ENCODE assay signal across 8 cellular contexts in the genomic region with DNA sequence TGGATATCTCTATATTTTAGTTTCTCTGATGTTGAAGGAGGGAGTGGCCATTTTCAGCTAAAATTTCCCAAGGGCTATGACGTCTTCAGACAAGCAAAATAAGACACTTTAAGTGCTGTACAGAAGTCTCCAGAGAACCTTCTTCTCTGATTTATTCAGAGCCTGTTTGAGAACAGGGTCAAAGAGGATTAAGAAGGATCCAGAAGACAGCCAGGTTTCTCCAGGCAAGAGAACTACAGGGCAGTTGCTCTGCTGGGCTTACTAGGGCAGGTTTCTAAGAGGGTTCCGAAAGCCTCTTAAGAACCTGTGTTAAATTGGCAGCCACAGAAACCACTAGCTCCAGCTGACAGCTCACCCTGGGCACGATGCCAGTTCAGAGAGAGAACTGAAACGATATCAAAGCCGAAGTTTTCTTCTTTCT. TPM values are rescaled to one million over a fixed set of nuclear protein-coding genes. Genes with fewer than 3 reads are reported as not detected.
A peak's percentile ranks its signal among the peaks of the same experiment; 100 is the strongest.
DNase-seq lines count a peak whose midpoint lies in the region; ATAC-seq, FAIRE-seq and TF ChIP-seq lines count a peak whose summit lies in the region.

No MANE protein-coding gene starts in this region.

- H3K9me3 ChIP-seq in DOHH2 (ENCODE audit: control insufficient read depth, insufficient read depth, low read length) (peaks cover 10% of the 10 kb centered on the region), ascending aorta (no peaks in the 10 kb centered on the region)

- H3K27me3 ChIP-seq in DOHH2 (ENCODE audit: control insufficient read depth, low read length) (no peaks in the 10 kb centered on the region), KMS-11 (ENCODE audit: insufficient read depth, low read depth) (no peaks in the 10 kb centered on the region), ascending aorta (no peaks in the 10 kb centered on the region)

- peak; percentile 71 for FAIRE-seq in islet of Langerhans (lab: Jason Lieb, UNC)
- FAIRE-seq in H54 (lab: Jason Lieb, UNC) = no peak

- H3K79me2 ChIP-seq in DOHH2 (ENCODE audit: control insufficient read depth, low read length) (no peaks in the 10 kb centered on the region), KMS-11 (ENCODE audit: insufficient read depth, low read depth) (no peaks in the 10 kb centered on the region)

- peak overlapping the region; percentile 22 for H3K4me3 Mint-ChIP-seq in T-helper 2 cell treated with Interferon-gamma antibody and Interleukin-4, amounts not matched to agents 5 μg/mL and 100 μg/mL, for 36 hours

- peaks cover 65% of the 10 kb centered on the region for H3K4me1 ChIP-seq in DOHH2 (ENCODE audit: control insufficient read depth, low read length)
- peaks cover 27% of the 10 kb centered on the region for H3K4me1 ChIP-seq in KMS-11 (ENCODE audit: low read depth, poor library complexity, severe bottlenecking)
- H3K4me1 ChIP-seq in ascending aorta = peaks cover 0 to 5% of the 10 kb centered on the region in 2 donors

- H3K4me2 ChIP-seq in DOHH2 (ENCODE audit: low read length) (peak overlapping the region; percentile 73), KMS-11 (peak overlapping the region; percentile 44)

- H4K20me1 ChIP-seq in DOHH2 (ENCODE audit: control insufficient read depth, insufficient read depth, low read depth, low read length) (no peaks in the 10 kb centered on the region), KMS-11 (ENCODE audit: insufficient read depth) (no peaks in the 10 kb centered on the region)

- no peak overlapping the region for H3K27ac Mint-ChIP-seq in T-helper 2 cell treated with Interferon-gamma antibody and Interleukin-4, amounts not matched to agents 5 μg/mL and 100 μg/mL, for 36 hours

- peaks cover 16% of the 10 kb centered on the region for H3K9me3 Mint-ChIP-seq in T-helper 2 cell treated with Interferon-gamma antibody and Interleukin-4, amounts not matched to agents 5 μg/mL and 100 μg/mL, for 36 hours

- H3K27ac ChIP-seq in DOHH2 (ENCODE audit: low read depth, low read length) = peak overlapping the region; percentile 59
- H3K27ac ChIP-seq in KMS-11 = peak overlapping the region; percentile 36; the same call in 1 of the 2 replicates
- peak overlapping the region; percentile 86 to 87 for H3K27ac ChIP-seq in ascending aorta

- TF ChIP-seq CTCF in DOHH2 (IDR thresholded peaks at IDR 0.05; ENCODE audit: low read depth, low read length, poor library complexity, severe bottlenecking) (no peak), KMS-11 (conservative IDR thresholded peaks at IDR 0.05; ENCODE audit: low read depth, low read length) (no peak), ascending aorta (IDR thresholded peaks at IDR 0.05) (no peak)

- intact Hi-C loops in ascending aorta (cut with DNase I) = loop anchor here (2.0 kb wide), 2 partner anchors 64 to 110 kb away; a partner anchor contains a TSS

- TF ChIP-seq POLR2A in H54 (IDR thresholded peaks at IDR 0.05; ENCODE audit: low read depth, low read length) = no peak

- peak; percentile 97 for ATAC-seq in GM21576 (IDR thresholded peaks at IDR 0.05; ENCODE audit: unreplicated experiment)

- peak overlapping the region; percentile 20; the same call in 1 of the 2 replicates for H2AFZ ChIP-seq in KMS-11 (ENCODE audit: low read depth)

- H3K36me3 ChIP-seq in DOHH2 (ENCODE audit: control insufficient read depth, low read length) (peaks cover 9% of the 10 kb centered on the region), KMS-11 (ENCODE audit: insufficient read depth) (no peaks in the 10 kb centered on the region), ascending aorta (peaks cover 8 to 41% of the 10 kb centered on the region in 2 donors)

- peak; percentile 10 for DNase-seq in T-helper 2 cell treated with Interferon-gamma antibody and Interleukin-4, amounts not matched to agents 5 μg/mL and 100 μg/mL, for 36 hours (ENCODE audit: low spot score)
- peak; percentile 33 to 92 for DNase-seq in ascending aorta (ENCODE audit: low spot score in 2 of 2)
- DNase-seq in stimulated activated CD4-positive, alpha-beta T cell treated with anti-CD3 and anti-CD28 coated beads, Interleukin-2, amount 100 ng/mL, for 24 hours = peak; percentile 71 to 77
- no peak for DNase-seq in H54 (ENCODE audit: insufficient read length, low spot score)

- peaks cover 3% of the 10 kb centered on the region; the same call in 1 of the 2 replicates for H3F3A ChIP-seq in DOHH2 (ENCODE audit: control insufficient read depth, insufficient read depth)

- H3K27me3 Mint-ChIP-seq in T-helper 2 cell treated with Interferon-gamma antibody and Interleukin-4, amounts not matched to agents 5 μg/mL and 100 μg/mL, for 36 hours (ENCODE audit: low read depth) = peaks cover 34% of the 10 kb centered on the region

- peaks cover 3% of the 10 kb centered on the region for H3K36me3 Mint-ChIP-seq in T-helper 2 cell treated with Interferon-gamma antibody and Interleukin-4, amounts not matched to agents 5 μg/mL and 100 μg/mL, for 36 hours (ENCODE audit: low read depth)

- no peak overlapping the region for H3K9ac ChIP-seq in KMS-11

- H3K9me2 ChIP-seq in DOHH2 (replicated peaks; ENCODE audit: control insufficient read depth, low read length) = no peaks in the 10 kb centered on the region

- H3K4me3 ChIP-seq in DOHH2 (ENCODE audit: low read length) (peak overlapping the region; percentile 50), KMS-11 (IDR thresholded peaks at IDR 0.05; ENCODE audit: insufficient read depth, low read depth, low read length) (no peak overlapping the region), ascending aorta (peak overlapping the region; percentile 61 to 75)

- peaks cover 16% of the 10 kb centered on the region for H3K4me1 Mint-ChIP-seq in T-helper 2 cell treated with Interferon-gamma antibody and Interleukin-4, amounts not matched to agents 5 μg/mL and 100 μg/mL, for 36 hours (ENCODE audit: low read depth)

RNA-seq across cellular contexts. Expression of a gene that starts 1.2 kb away (rescaled TPM):
- 3,618 TPM for total RNA-seq in ascending aorta

RNA-seq across cellular contexts. Expression of a gene that starts 41.1 kb away (rescaled TPM):
- total RNA-seq in ascending aorta = 40.4 TPM

RNA-seq across cellular contexts. Expression of a gene that starts 53.9 kb away (rescaled TPM):
- not detected for total RNA-seq in ascending aorta

Comparison
In these comparisons a context has a peak if more than half of its experiments do, and no peak if none do; other contexts are left out.
1. H3K27ac ChIP-seq: peak in every context shown above with its lines; median percentile 86 in ascending aorta; 59 in DOHH2; 36 in KMS-11.